Comparison of ENCODE assay signal across 1 cellular context in the genomic region with DNA sequence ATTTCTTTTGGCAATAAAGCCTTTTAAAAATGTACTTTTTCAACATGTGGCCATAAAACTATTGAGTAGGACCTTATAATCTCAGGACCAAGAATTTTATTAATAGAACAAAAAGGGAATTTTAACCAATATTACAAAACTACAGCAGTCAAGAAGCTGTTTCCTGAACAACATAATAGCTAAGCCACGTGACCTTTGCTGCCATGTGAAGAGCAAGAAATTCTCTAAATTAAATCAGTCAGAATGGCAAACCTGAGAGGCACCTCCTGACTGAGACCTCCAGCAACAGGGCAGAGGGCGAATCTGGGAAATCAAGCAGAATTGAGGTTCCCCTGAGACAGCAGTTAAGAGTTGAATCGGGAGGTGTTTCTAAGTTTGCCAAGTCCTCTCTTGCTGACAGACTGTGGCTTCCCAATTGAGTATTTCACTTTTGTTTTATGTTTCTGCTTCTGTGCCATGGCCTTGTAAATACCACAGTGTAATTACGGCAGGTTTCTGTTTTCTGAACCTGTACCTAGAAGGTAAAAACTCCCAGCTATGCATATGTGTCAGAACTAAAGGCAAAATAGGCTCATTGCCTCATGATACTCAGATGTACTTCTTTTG.
TF ChIP-seq lines count a peak whose summit lies in the region.

No MANE protein-coding gene starts in this region.

TF ChIP-seq in GM12878, 131 proteins besides CTCF, POLR2A, EP300 and RAD21 (continued from another document and continues in another):
- TF ChIP-seq, protein P1, sequence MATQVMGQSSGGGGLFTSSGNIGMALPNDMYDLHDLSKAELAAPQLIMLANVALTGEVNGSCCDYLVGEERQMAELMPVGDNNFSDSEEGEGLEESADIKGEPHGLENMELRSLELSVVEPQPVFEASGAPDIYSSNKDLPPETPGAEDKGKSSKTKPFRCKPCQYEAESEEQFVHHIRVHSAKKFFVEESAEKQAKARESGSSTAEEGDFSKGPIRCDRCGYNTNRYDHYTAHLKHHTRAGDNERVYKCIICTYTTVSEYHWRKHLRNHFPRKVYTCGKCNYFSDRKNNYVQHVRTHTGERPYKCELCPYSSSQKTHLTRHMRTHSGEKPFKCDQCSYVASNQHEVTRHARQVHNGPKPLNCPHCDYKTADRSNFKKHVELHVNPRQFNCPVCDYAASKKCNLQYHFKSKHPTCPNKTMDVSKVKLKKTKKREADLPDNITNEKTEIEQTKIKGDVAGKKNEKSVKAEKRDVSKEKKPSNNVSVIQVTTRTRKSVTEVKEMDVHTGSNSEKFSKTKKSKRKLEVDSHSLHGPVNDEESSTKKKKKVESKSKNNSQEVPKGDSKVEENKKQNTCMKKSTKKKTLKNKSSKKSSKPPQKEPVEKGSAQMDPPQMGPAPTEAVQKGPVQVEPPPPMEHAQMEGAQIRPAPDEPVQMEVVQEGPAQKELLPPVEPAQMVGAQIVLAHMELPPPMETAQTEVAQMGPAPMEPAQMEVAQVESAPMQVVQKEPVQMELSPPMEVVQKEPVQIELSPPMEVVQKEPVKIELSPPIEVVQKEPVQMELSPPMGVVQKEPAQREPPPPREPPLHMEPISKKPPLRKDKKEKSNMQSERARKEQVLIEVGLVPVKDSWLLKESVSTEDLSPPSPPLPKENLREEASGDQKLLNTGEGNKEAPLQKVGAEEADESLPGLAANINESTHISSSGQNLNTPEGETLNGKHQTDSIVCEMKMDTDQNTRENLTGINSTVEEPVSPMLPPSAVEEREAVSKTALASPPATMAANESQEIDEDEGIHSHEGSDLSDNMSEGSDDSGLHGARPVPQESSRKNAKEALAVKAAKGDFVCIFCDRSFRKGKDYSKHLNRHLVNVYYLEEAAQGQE (IDR thresholded peaks at IDR 0.05; ENCODE audit: low read depth, low read length), result no peak
- no peak for TF ChIP-seq TARDBP (IDR thresholded peaks at IDR 0.05; ENCODE audit: borderline replicate concordance)
- peak; percentile 43 for TF ChIP-seq JUNB (IDR thresholded peaks at IDR 0.05)
- TF ChIP-seq FOXM1 (IDR thresholded peaks at IDR 0.05; ENCODE audit: low read depth, low read length), result 0 out of 2 replicates have a peak, but pooled peaks have one; percentile 27
- peak; percentile 60 for TF ChIP-seq NFIC (IDR thresholded peaks at IDR 0.05; ENCODE audit: low read depth, low read length)
- peak; percentile 41 to 59; a peak in 2 of 4 replicates for TF ChIP-seq BHLHE40 (IDR thresholded peaks at IDR 0.05; ENCODE audit: borderline replicate concordance in 1 of 2, low read depth in 2 of 2, low read length in 1 of 2)
- TF ChIP-seq IKZF1 (conservative IDR thresholded peaks at IDR 0.05), result peak; percentile 46; the same call in 1 of the 2 replicates
- TF ChIP-seq, protein P2, sequence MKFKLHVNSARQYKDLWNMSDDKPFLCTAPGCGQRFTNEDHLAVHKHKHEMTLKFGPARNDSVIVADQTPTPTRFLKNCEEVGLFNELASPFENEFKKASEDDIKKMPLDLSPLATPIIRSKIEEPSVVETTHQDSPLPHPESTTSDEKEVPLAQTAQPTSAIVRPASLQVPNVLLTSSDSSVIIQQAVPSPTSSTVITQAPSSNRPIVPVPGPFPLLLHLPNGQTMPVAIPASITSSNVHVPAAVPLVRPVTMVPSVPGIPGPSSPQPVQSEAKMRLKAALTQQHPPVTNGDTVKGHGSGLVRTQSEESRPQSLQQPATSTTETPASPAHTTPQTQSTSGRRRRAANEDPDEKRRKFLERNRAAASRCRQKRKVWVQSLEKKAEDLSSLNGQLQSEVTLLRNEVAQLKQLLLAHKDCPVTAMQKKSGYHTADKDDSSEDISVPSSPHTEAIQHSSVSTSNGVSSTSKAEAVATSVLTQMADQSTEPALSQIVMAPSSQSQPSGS (IDR thresholded peaks at IDR 0.05; ENCODE audit: low read length), result peak; percentile 34; the same call in 1 of the 2 replicates
- TF ChIP-seq, protein P3, sequence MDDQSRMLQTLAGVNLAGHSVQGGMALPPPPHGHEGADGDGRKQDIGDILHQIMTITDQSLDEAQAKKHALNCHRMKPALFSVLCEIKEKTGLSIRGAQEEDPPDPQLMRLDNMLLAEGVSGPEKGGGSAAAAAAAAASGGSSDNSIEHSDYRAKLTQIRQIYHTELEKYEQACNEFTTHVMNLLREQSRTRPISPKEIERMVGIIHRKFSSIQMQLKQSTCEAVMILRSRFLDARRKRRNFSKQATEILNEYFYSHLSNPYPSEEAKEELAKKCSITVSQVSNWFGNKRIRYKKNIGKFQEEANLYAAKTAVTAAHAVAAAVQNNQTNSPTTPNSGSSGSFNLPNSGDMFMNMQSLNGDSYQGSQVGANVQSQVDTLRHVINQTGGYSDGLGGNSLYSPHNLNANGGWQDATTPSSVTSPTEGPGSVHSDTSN (IDR thresholded peaks at IDR 0.05; ENCODE audit: insufficient replicate concordance, low read depth, low read length), result peak; percentile 13
- peak; percentile 63 for TF ChIP-seq ATF7 (IDR thresholded peaks at IDR 0.05; ENCODE audit: low read depth)
- TF ChIP-seq RUNX3 (IDR thresholded peaks at IDR 0.05; ENCODE audit: low read length), result peak; percentile 77
- TF ChIP-seq, protein P4, sequence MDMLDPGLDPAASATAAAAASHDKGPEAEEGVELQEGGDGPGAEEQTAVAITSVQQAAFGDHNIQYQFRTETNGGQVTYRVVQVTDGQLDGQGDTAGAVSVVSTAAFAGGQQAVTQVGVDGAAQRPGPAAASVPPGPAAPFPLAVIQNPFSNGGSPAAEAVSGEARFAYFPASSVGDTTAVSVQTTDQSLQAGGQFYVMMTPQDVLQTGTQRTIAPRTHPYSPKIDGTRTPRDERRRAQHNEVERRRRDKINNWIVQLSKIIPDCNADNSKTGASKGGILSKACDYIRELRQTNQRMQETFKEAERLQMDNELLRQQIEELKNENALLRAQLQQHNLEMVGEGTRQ (IDR thresholded peaks at IDR 0.05; ENCODE audit: borderline replicate concordance, low read depth, low read length), result peak; percentile 29; the same call in 1 of the 2 replicates
- peak; percentile 57; the same call in 1 of the 2 replicates for TF ChIP-seq PAX5 (IDR thresholded peaks at IDR 0.05; ENCODE audit: borderline replicate concordance, low read depth, low read length)
- peak; percentile 78 for TF ChIP-seq MEF2B (IDR thresholded peaks at IDR 0.05; ENCODE audit: partially characterized antibody, poor library complexity, severe bottlenecking)
- peak; percentile 62; the same call in 1 of the 2 replicates for TF ChIP-seq IRF4 (IDR thresholded peaks at IDR 0.05; ENCODE audit: low read depth, low read length)
- TF ChIP-seq SRF (IDR thresholded peaks at IDR 0.05; ENCODE audit: low read depth in 2 of 2, low read length in 2 of 2), result no peak
- TF ChIP-seq PML (IDR thresholded peaks at IDR 0.05; ENCODE audit: low read length), result no peak
- TF ChIP-seq, protein P5, sequence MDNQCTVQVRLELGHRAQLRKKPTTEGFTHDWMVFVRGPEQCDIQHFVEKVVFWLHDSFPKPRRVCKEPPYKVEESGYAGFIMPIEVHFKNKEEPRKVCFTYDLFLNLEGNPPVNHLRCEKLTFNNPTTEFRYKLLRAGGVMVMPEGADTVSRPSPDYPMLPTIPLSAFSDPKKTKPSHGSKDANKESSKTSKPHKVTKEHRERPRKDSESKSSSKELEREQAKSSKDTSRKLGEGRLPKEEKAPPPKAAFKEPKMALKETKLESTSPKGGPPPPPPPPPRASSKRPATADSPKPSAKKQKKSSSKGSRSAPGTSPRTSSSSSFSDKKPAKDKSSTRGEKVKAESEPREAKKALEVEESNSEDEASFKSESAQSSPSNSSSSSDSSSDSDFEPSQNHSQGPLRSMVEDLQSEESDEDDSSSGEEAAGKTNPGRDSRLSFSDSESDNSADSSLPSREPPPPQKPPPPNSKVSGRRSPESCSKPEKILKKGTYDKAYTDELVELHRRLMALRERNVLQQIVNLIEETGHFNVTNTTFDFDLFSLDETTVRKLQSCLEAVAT (IDR thresholded peaks at IDR 0.05), result peak; percentile 52; the same call in 1 of the 2 replicates
- 0 out of 2 replicates have a peak, but pooled peaks have one; percentile 52 for TF ChIP-seq ASH2L (IDR thresholded peaks at IDR 0.05; ENCODE audit: borderline replicate concordance, low read depth)
- TF ChIP-seq DPF2 (IDR thresholded peaks at IDR 0.05), result peak; percentile 24; the same call in 1 of the 2 replicates
- TF ChIP-seq CBX3 (IDR thresholded peaks at IDR 0.05; ENCODE audit: borderline replicate concordance, low read depth), result no peak
- TF ChIP-seq, protein P6, sequence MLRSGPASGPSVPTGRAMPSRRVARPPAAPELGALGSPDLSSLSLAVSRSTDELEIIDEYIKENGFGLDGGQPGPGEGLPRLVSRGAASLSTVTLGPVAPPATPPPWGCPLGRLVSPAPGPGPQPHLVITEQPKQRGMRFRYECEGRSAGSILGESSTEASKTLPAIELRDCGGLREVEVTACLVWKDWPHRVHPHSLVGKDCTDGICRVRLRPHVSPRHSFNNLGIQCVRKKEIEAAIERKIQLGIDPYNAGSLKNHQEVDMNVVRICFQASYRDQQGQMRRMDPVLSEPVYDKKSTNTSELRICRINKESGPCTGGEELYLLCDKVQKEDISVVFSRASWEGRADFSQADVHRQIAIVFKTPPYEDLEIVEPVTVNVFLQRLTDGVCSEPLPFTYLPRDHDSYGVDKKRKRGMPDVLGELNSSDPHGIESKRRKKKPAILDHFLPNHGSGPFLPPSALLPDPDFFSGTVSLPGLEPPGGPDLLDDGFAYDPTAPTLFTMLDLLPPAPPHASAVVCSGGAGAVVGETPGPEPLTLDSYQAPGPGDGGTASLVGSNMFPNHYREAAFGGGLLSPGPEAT (IDR thresholded peaks at IDR 0.05; ENCODE audit: low read depth), result peak; percentile 80
- TF ChIP-seq, protein P7, sequence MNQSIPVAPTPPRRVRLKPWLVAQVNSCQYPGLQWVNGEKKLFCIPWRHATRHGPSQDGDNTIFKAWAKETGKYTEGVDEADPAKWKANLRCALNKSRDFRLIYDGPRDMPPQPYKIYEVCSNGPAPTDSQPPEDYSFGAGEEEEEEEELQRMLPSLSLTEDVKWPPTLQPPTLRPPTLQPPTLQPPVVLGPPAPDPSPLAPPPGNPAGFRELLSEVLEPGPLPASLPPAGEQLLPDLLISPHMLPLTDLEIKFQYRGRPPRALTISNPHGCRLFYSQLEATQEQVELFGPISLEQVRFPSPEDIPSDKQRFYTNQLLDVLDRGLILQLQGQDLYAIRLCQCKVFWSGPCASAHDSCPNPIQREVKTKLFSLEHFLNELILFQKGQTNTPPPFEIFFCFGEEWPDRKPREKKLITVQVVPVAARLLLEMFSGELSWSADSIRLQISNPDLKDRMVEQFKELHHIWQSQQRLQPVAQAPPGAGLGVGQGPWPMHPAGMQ (IDR thresholded peaks at IDR 0.05; ENCODE audit: borderline replicate concordance), result no peak
- peak; percentile 58 to 75; a peak in 3 of 4 replicates for TF ChIP-seq IKZF2 (IDR thresholded peaks at IDR 0.05)
- TF ChIP-seq MTA2 (IDR thresholded peaks at IDR 0.05; ENCODE audit: low read depth), result peak; percentile 85
- TF ChIP-seq, protein P8, sequence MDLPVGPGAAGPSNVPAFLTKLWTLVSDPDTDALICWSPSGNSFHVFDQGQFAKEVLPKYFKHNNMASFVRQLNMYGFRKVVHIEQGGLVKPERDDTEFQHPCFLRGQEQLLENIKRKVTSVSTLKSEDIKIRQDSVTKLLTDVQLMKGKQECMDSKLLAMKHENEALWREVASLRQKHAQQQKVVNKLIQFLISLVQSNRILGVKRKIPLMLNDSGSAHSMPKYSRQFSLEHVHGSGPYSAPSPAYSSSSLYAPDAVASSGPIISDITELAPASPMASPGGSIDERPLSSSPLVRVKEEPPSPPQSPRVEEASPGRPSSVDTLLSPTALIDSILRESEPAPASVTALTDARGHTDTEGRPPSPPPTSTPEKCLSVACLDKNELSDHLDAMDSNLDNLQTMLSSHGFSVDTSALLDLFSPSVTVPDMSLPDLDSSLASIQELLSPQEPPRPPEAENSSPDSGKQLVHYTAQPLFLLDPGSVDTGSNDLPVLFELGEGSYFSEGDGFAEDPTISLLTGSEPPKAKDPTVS (IDR thresholded peaks at IDR 0.05; ENCODE audit: low read depth, low read length), result no peak
- 0 out of 2 replicates have a peak, but pooled peaks have one; percentile 68 for TF ChIP-seq STAT3 (IDR thresholded peaks at IDR 0.05; ENCODE audit: low read depth, low read length)
- 0 out of 2 replicates have a peak, but pooled peaks have one; percentile 41 for TF ChIP-seq CHD2 (IDR thresholded peaks at IDR 0.05; ENCODE audit: borderline replicate concordance, low read depth, low read length)
- TF ChIP-seq TCF3 (IDR thresholded peaks at IDR 0.05; ENCODE audit: borderline replicate concordance, insufficient read depth, low read depth, low read length), result no peak
- TF ChIP-seq BCL11A (IDR thresholded peaks at IDR 0.05; ENCODE audit: low read depth, low read length), result peak; percentile 46; the same call in 1 of the 2 replicates
- TF ChIP-seq HCFC1 (IDR thresholded peaks at IDR 0.05; ENCODE audit: low read length), result no peak
- 0 out of 2 replicates have a peak, but pooled peaks have one; percentile 25 for TF ChIP-seq CREM (IDR thresholded peaks at IDR 0.05; ENCODE audit: low read depth)
- peak; percentile 76; the same call in 1 of the 3 replicates for TF ChIP-seq POU2F2 (IDR thresholded peaks at IDR 0.05; ENCODE audit: borderline replicate concordance, low read depth, low read length)
- TF ChIP-seq TAF1 (IDR thresholded peaks at IDR 0.05; ENCODE audit: borderline replicate concordance, low read depth, low read length), result 0 out of 2 replicates have a peak, but pooled peaks have one; percentile 13
- peak; percentile 94 for TF ChIP-seq RAD51 (IDR thresholded peaks at IDR 0.05)
- TF ChIP-seq CHD1 (IDR thresholded peaks at IDR 0.05; ENCODE audit: low read depth, low read length), result no peak
- TF ChIP-seq NBN (IDR thresholded peaks at IDR 0.05), result peak; percentile 76; the same call in 1 of the 2 replicates
- TF ChIP-seq CREB1 (IDR thresholded peaks at IDR 0.05; ENCODE audit: low read depth), result 0 out of 2 replicates have a peak, but pooled peaks have one; percentile 32
- TF ChIP-seq, protein P9, sequence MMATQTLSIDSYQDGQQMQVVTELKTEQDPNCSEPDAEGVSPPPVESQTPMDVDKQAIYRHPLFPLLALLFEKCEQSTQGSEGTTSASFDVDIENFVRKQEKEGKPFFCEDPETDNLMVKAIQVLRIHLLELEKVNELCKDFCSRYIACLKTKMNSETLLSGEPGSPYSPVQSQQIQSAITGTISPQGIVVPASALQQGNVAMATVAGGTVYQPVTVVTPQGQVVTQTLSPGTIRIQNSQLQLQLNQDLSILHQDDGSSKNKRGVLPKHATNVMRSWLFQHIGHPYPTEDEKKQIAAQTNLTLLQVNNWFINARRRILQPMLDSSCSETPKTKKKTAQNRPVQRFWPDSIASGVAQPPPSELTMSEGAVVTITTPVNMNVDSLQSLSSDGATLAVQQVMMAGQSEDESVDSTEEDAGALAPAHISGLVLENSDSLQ (IDR thresholded peaks at IDR 0.05), result peak; percentile 39; the same call in 1 of the 2 replicates
- TF ChIP-seq YY1 (IDR thresholded peaks at IDR 0.05; ENCODE audit: low read depth, low read length), result 0 out of 2 replicates have a peak, but pooled peaks have one; percentile 13
- peak; percentile 32; the same call in 1 of the 2 replicates for TF ChIP-seq NR2F1 (conservative IDR thresholded peaks at IDR 0.05)
- 0 out of 2 replicates have a peak, but pooled peaks have one; percentile 20 for TF ChIP-seq ZNF217 (IDR thresholded peaks at IDR 0.05)
